ENCODE assay signal across 2 cellular contexts in genomic region chr6:35519313-35520015, GRCh38.
A peak's percentile ranks its signal among the peaks of the same experiment; 100 is the strongest.
TF ChIP-seq lines count a peak whose summit lies in the region.

No MANE protein-coding gene starts in this region.

TF ChIP-seq in HEK293, 187 proteins besides CTCF, POLR2A, EP300 and RAD21:
- TF ChIP-seq ZNF140 (tag by site-specific recombination; IDR thresholded peaks at IDR 0.05) (no peak), ZNF350 (tag by site-specific recombination; IDR thresholded peaks at IDR 0.05) (no peak), ZNF837 (tag by site-specific recombination; IDR thresholded peaks at IDR 0.05) (no peak), EGR2 (tag by site-specific recombination; IDR thresholded peaks at IDR 0.05; ENCODE audit: low read depth) (no peak), PRDM1 (tag by site-specific recombination; IDR thresholded peaks at IDR 0.05) (peak; percentile 57)

TF ChIP-seq in K562, 482 proteins besides CTCF, POLR2A, EP300 and RAD21:
- TF ChIP-seq SFPQ (IDR thresholded peaks at IDR 0.05; ENCODE audit: low read depth, low read length) (no peak), CREB1 (IDR thresholded peaks at IDR 0.05) (no peak), CREB1 (CRISPR knock-in tag; IDR thresholded peaks at IDR 0.05) (0 out of 2 replicates have a peak, but pooled peaks have one; percentile 24)
